In genomic region chr10:132283604-132284382, GRCh38 we compare ENCODE assay signal across 20 cellular contexts. TPM values are rescaled to one million over a fixed set of nuclear protein-coding genes. Genes with fewer than 3 reads are reported as not detected.
DNase-seq lines count a peak whose midpoint lies in the region; ATAC-seq and TF ChIP-seq lines count a peak whose summit lies in the region.
"Had no signal": no experiment of that assay in that cellular context is flagged by ENCODE, and none has a peak within 500 bp of the region (broad histone marks: within the 10 kb centered on the region; RNA-seq: fewer than 3 reads in every experiment).

No MANE protein-coding gene starts in this region.

- intact Hi-C loops in lower lobe of right lung (cut with DNase I): no loop called here

- DNase-seq in DMS53 (lab: John Stamatoyannopoulos, UW): peak; percentile 40
- no peak for DNase-seq in DMS53 treated with DMSO at 0.1 percent for 48 hours (lab: John Stamatoyannopoulos, UW; ENCODE audit: unreplicated experiment)
- peak; percentile 14 for DNase-seq in SW480 (ENCODE audit: low spot score)
- peak; percentile 39 for DNase-seq in lower lobe of right lung
- no peak for DNase-seq in activated T-cell treated with anti-CD3 and anti-CD28 coated beads, Interleukin-2, amount 50 U/mL, for 48 hours
- DNase-seq in superior temporal gyrus (ENCODE audit: extremely low spot score): no peak
- DNase-seq: 8988T; COR-L47; DMS79; H7; KBM-7; NCI-H1048; NCI-H146; NCI-H69; NK-92 treated with Interleukin-12 subunit alpha and Interleukin-12 subunit beta, amount 100 ng/mL, for 24 hours; OCI-M1 had no signal

- H3K4me3 ChIP-seq in lower lobe of right lung (no peak overlapping the region), skeletal muscle satellite cell (ENCODE audit: low read length) (no peak overlapping the region)
- H3K4me3 ChIP-seq: BLaER1 treated with 17β-estradiol and CSF1 and Interleukin-3, amounts not matched to agents 10 nM and 100 nM had no signal

- H3K4me1 ChIP-seq in lower lobe of right lung (no peaks in the 10 kb centered on the region), skeletal muscle satellite cell (ENCODE audit: control insufficient read depth, insufficient read depth, low read length) (peaks cover 15% of the 10 kb centered on the region)

- H3K36me3 ChIP-seq in lower lobe of right lung (no peaks in the 10 kb centered on the region), skeletal muscle satellite cell (ENCODE audit: insufficient read depth, low read length) (no peaks in the 10 kb centered on the region)
- H3K36me3 ChIP-seq: BLaER1 treated with 17β-estradiol and CSF1 and Interleukin-3, amounts not matched to agents 10 nM and 100 nM had no signal

- H3K27me3 ChIP-seq in lower lobe of right lung (ENCODE audit: low read depth) (no peaks in the 10 kb centered on the region), skeletal muscle satellite cell (ENCODE audit: control insufficient read depth, insufficient read depth, low read length) (peaks cover 47% of the 10 kb centered on the region)

- no peak overlapping the region for H3K9ac ChIP-seq in skeletal muscle satellite cell (ENCODE audit: low read depth, low read length)
- H3K9ac ChIP-seq: BLaER1 treated with 17β-estradiol and CSF1 and Interleukin-3, amounts not matched to agents 10 nM and 100 nM had no signal

- H3K4me2 ChIP-seq in skeletal muscle satellite cell (ENCODE audit: low read length): peak overlapping the region; percentile 9

- no peak for ATAC-seq in lower lobe of right lung
- ATAC-seq in HG03442 (IDR thresholded peaks at IDR 0.05; ENCODE audit: unreplicated experiment): no peak

- H3K9me3 ChIP-seq in lower lobe of right lung: peaks cover 2% of the 10 kb centered on the region
- H3K9me3 ChIP-seq in skeletal muscle satellite cell (replicated peaks; ENCODE audit: low read length): no peaks in the 10 kb centered on the region

- no peak overlapping the region for H3K27ac ChIP-seq in lower lobe of right lung
- H3K27ac ChIP-seq: BLaER1 treated with 17β-estradiol and CSF1 and Interleukin-3, amounts not matched to agents 10 nM and 100 nM; RWPE1 had no signal

- TF ChIP-seq CTCF in lower lobe of right lung (IDR thresholded peaks at IDR 0.05): no peak

RNA-seq across cellular contexts. Expression of gene STK32C, which starts 24.0 kb away (rescaled TPM):
- 14.1 TPM for total RNA-seq in lower lobe of right lung
- 12.7 and 12.9 TPM in 2 replicates for total RNA-seq in skeletal muscle satellite cell (2012; rRNA removed)

RNA-seq across cellular contexts. Expression of gene LRRC27, which starts 48.2 kb away (rescaled TPM):
- total RNA-seq in lower lobe of right lung: 15.5 TPM
- total RNA-seq in skeletal muscle satellite cell (2012; rRNA removed): 5.7 and 7.6 TPM in 2 replicates

Comparison
In these comparisons a context has a peak if more than half of its experiments do, and no peak if none do; other contexts are left out.
1. DNase-seq: peak in DMS53 (single experiment), SW480 (single experiment) and lower lobe of right lung (single experiment); none in DMS53 treated with DMSO at 0.1 percent for 48 hours (single experiment), activated T-cell treated with anti-CD3 and anti-CD28 coated beads, Interleukin-2, amount 50 U/mL, for 48 hours (0 of 2) and superior temporal gyrus (single experiment).